In the genomic region with DNA sequence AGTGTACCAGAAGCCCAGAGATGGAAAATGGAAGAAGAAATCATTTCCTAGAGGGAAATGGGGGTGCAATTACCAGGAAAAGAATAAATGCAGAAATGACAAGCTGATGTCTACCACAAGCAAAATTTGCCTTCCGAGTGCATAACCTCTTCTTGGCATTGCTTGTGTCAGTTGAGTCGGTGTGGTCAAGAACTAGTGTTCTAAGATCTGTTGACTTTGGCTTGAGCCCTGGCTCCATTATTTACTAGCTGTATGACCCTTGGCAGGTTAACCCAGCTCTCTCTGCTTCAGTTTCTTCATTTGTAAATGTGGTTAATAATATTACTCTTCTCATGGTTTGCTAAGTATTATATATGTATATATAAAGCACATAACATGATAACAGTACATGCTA, we compare ENCODE assay signal across 1 cellular context.
TF ChIP-seq lines count a peak whose summit lies in the region.

No MANE protein-coding gene starts in this region.

TF ChIP-seq in HCT116, 20 proteins besides CTCF, POLR2A, EP300 and RAD21 (continued from another document):
- TF ChIP-seq, protein P1, sequence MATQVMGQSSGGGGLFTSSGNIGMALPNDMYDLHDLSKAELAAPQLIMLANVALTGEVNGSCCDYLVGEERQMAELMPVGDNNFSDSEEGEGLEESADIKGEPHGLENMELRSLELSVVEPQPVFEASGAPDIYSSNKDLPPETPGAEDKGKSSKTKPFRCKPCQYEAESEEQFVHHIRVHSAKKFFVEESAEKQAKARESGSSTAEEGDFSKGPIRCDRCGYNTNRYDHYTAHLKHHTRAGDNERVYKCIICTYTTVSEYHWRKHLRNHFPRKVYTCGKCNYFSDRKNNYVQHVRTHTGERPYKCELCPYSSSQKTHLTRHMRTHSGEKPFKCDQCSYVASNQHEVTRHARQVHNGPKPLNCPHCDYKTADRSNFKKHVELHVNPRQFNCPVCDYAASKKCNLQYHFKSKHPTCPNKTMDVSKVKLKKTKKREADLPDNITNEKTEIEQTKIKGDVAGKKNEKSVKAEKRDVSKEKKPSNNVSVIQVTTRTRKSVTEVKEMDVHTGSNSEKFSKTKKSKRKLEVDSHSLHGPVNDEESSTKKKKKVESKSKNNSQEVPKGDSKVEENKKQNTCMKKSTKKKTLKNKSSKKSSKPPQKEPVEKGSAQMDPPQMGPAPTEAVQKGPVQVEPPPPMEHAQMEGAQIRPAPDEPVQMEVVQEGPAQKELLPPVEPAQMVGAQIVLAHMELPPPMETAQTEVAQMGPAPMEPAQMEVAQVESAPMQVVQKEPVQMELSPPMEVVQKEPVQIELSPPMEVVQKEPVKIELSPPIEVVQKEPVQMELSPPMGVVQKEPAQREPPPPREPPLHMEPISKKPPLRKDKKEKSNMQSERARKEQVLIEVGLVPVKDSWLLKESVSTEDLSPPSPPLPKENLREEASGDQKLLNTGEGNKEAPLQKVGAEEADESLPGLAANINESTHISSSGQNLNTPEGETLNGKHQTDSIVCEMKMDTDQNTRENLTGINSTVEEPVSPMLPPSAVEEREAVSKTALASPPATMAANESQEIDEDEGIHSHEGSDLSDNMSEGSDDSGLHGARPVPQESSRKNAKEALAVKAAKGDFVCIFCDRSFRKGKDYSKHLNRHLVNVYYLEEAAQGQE (IDR thresholded peaks at IDR 0.05; ENCODE audit: low read depth) = no peak
- TF ChIP-seq ZNF274 (IDR thresholded peaks at IDR 0.05; ENCODE audit: low read depth, low read length) = no peak
- TF ChIP-seq ZFX (IDR thresholded peaks at IDR 0.05) = no peak
- no peak for TF ChIP-seq EZH2phosphoT487 (IDR thresholded peaks at IDR 0.05; ENCODE audit: borderline replicate concordance)
- TF ChIP-seq, protein P2, sequence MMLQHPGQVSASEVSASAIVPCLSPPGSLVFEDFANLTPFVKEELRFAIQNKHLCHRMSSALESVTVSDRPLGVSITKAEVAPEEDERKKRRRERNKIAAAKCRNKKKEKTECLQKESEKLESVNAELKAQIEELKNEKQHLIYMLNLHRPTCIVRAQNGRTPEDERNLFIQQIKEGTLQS (IDR thresholded peaks at IDR 0.05) = no peak
